Comparison of ENCODE assay signal across 8 cellular contexts in the genomic region with DNA sequence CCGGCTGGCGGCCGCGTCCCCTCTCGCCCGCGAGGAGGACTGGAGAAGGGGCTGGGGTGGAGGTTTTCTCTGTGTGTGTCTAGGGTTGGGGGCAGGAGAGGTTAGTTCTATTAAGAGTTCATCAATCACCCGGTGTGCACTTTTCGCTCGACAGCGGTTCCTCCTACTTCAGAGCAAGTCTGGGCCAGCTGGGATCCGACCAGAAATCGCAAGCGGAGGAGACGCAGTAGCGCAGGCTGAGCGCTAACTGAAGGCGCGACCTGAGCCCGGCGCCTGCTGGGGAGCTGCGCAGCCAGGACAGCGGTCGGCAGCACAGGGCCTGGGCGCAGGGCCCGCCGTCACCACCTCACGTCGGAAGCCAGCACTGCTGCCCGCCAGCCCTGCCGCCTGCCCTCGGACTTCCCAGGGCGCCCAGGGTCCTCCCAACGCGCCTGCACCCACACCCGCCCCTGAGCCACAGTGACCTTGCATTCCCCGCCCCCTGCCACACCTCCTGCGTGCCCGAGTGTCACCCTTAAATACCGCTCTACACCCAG. TPM values are rescaled to one million over a fixed set of nuclear protein-coding genes. Genes with fewer than 3 reads are reported as not detected.
DNase-seq lines count a peak whose midpoint lies in the region; ATAC-seq and TF ChIP-seq lines count a peak whose summit lies in the region.

No MANE protein-coding gene starts in this region.

- H3K4me3 Mint-ChIP-seq in stimulated activated memory B cell treated with anti-CD40 and anti-IgM and Interleukin-4, amounts not matched to agents 10 μg/mL and 1 μg/mL and 100 μg/mL, for 72 hours, result peak overlapping the region; percentile 27

- H3K27ac Mint-ChIP-seq in stimulated activated memory B cell treated with anti-CD40 and anti-IgM and Interleukin-4, amounts not matched to agents 10 μg/mL and 1 μg/mL and 100 μg/mL, for 72 hours, result no peak overlapping the region

- H3K4me1 Mint-ChIP-seq in stimulated activated memory B cell treated with anti-CD40 and anti-IgM and Interleukin-4, amounts not matched to agents 10 μg/mL and 1 μg/mL and 100 μg/mL, for 72 hours, result peaks cover 12% of the 10 kb centered on the region

- TF ChIP-seq CTCF in fibroblast of villous mesenchyme (IDR thresholded peaks at IDR 0.05; ENCODE audit: insufficient read depth, low read depth, low read length) (no peak), GM13976 (IDR thresholded peaks at IDR 0.05; ENCODE audit: borderline replicate concordance, control extremely low read depth, extremely low read depth, insufficient read depth, missing control alignments) (no peak)

- peaks cover 80% of the 10 kb centered on the region for H3K27me3 Mint-ChIP-seq in stimulated activated memory B cell treated with anti-CD40 and anti-IgM and Interleukin-4, amounts not matched to agents 10 μg/mL and 1 μg/mL and 100 μg/mL, for 72 hours

- H3K36me3 Mint-ChIP-seq in stimulated activated memory B cell treated with anti-CD40 and anti-IgM and Interleukin-4, amounts not matched to agents 10 μg/mL and 1 μg/mL and 100 μg/mL, for 72 hours, result no peaks in the 10 kb centered on the region

- no peaks in the 10 kb centered on the region for H3K9me3 Mint-ChIP-seq in stimulated activated memory B cell treated with anti-CD40 and anti-IgM and Interleukin-4, amounts not matched to agents 10 μg/mL and 1 μg/mL and 100 μg/mL, for 72 hours

- ATAC-seq in stimulated activated memory B cell treated with anti-CD40 and anti-IgM and Interleukin-4, amounts not matched to agents 10 μg/mL and 1 μg/mL and 100 μg/mL, for 72 hours, result no peak
- ATAC-seq in GM18511 (IDR thresholded peaks at IDR 0.05; ENCODE audit: unreplicated experiment) (no peak), GM18517 (IDR thresholded peaks at IDR 0.05; ENCODE audit: unreplicated experiment) (no peak)

- peak overlapping the region; percentile 54 for H3K4me3 ChIP-seq in fibroblast of villous mesenchyme (ENCODE audit: low read depth, low read length)

- DNase-seq in NCI-H2081 (lab: John Stamatoyannopoulos, UW) (peak; percentile 78 to 84), NCI-H2081 treated with DMSO at 0.1 percent for 48 hours (lab: John Stamatoyannopoulos, UW) (no peak), NCI-H748 treated with DMSO at 0.1 percent for 48 hours (lab: John Stamatoyannopoulos, UW) (peak; percentile 54), fibroblast of villous mesenchyme (ENCODE audit: low read depth) (peak; percentile 31), GM13976 (ENCODE audit: low spot score) (no peak)

- in situ Hi-C loops in GM13976 (cut with MboI; ENCODE audit: low sequenced_read_pairs, unreplicated experiment), result no loop called here

RNA-seq across cellular contexts. Expression of gene HOXD1, which starts 10.1 kb away (rescaled TPM):
- total RNA-seq in fibroblast of villous mesenchyme, result under 0.01 and 0.32 TPM in 2 replicates

RNA-seq across cellular contexts. Expression of gene HOXD3, which starts 21.2 kb away (rescaled TPM):
- 14.5 and 21.6 TPM in 2 replicates for total RNA-seq in fibroblast of villous mesenchyme

RNA-seq across cellular contexts. Expression of gene HOXD4, which starts 27.0 kb away (rescaled TPM):
- 5.5 and 7.8 TPM in 2 replicates for total RNA-seq in fibroblast of villous mesenchyme

RNA-seq across cellular contexts. Expression of gene HOXD8, which starts 48.8 kb away (rescaled TPM):
- 11.9 and 15.5 TPM in 2 replicates for total RNA-seq in fibroblast of villous mesenchyme

RNA-seq across cellular contexts. Expression of gene HOXD9, which starts 55.8 kb away (rescaled TPM):
- 10.6 and 11.2 TPM in 2 replicates for total RNA-seq in fibroblast of villous mesenchyme

Comparison
In these comparisons a context has a peak if more than half of its experiments do, and no peak if none do; other contexts are left out.
1. DNase-seq: peak in NCI-H2081 (2 of 2), NCI-H748 treated with DMSO at 0.1 percent for 48 hours (single experiment) and fibroblast of villous mesenchyme (single experiment); none in NCI-H2081 treated with DMSO at 0.1 percent for 48 hours (single experiment) and GM13976 (single experiment).